Comparison of ENCODE assay signal across 25 cellular contexts in the genomic region with DNA sequence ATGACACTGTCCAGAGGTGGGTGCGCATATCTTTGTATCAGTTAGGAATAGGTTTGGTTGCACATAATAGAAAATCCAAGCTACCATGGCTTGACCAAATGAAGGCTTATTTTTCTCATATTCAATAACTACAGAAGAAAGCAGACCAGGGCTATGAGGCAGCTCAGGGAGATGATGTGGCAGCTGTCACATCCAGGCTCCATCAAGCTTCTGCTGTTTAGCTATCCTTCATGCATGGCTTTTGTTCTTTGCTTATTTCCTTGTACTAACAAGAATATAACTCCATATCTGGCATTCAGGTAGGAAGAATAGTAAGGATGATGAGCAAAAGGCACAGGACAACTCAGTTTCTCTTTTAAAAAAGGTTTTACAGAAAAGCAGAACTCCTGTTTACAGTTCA.
"Had no signal": no experiment of that assay in that cellular context is flagged by ENCODE, and none has a peak within 500 bp of the region (broad histone marks: within the 10 kb centered on the region; RNA-seq: fewer than 3 reads in every experiment).

No MANE protein-coding gene starts in this region.

- H3K9me3 ChIP-seq: left lung, lower lobe of right lung, ovary, sigmoid colon, suprapubic skin, thoracic aorta, tibial artery, upper lobe of right lung had no signal

- H3K36me3 ChIP-seq: left lung, lower lobe of right lung, ovary, sigmoid colon, spleen, suprapubic skin, thoracic aorta, tibial artery, upper lobe of right lung had no signal

- H3K27me3 ChIP-seq: left lung, ovary, sigmoid colon, spleen, suprapubic skin, tibial artery, upper lobe of right lung had no signal

- H3K36me3 Mint-ChIP-seq: immature natural killer cell; natural killer cell; stimulated activated effector memory CD8-positive, alpha-beta T cell treated with anti-CD3 and anti-CD28 coated beads, Interleukin-12 subunit alpha, Interleukin-12 subunit beta, amount 100 ng/mL, for 72 hours had no signal

- ATAC-seq: left colon; left lung; lower lobe of right lung; natural killer cell; stimulated activated effector memory CD8-positive, alpha-beta T cell treated with anti-CD3 and anti-CD28 coated beads, Interleukin-12 subunit alpha, Interleukin-12 subunit beta, amount 100 ng/mL, for 72 hours; upper lobe of right lung had no signal

- H3K9me3 Mint-ChIP-seq: natural killer cell; stimulated activated effector memory CD8-positive, alpha-beta T cell treated with anti-CD3 and anti-CD28 coated beads, Interleukin-12 subunit alpha, Interleukin-12 subunit beta, amount 100 ng/mL, for 72 hours had no signal

- H3K27ac ChIP-seq: left lung, ovary, sigmoid colon, spleen, suprapubic skin, thoracic aorta, tibial artery had no signal

- H3K27me3 Mint-ChIP-seq: progenitor cell of endocrine pancreas; stimulated activated naive CD8-positive, alpha-beta T cell treated with anti-CD3 and anti-CD28 coated beads, Interleukin-15, Interleukin-2, amounts not matched to agents 100 ng/mL and 50 ng/mL, for 24 hours had no signal

- H3K27ac Mint-ChIP-seq: immature natural killer cell; natural killer cell; nephron progenitor cell; stimulated activated effector memory CD8-positive, alpha-beta T cell treated with anti-CD3 and anti-CD28 coated beads, Interleukin-12 subunit alpha, Interleukin-12 subunit beta, amount 100 ng/mL, for 72 hours; stimulated activated naive CD8-positive, alpha-beta T cell treated with anti-CD3 and anti-CD28 coated beads, Interleukin-15, Interleukin-2, amounts not matched to agents 100 ng/mL and 50 ng/mL, for 24 hours had no signal

- H3K4me3 ChIP-seq: left lung, lower lobe of right lung, ovary, sigmoid colon, spleen, suprapubic skin, thoracic aorta, tibial artery, upper lobe of right lung had no signal

- DNase-seq: hypothalamus; immature natural killer cell; kidney; left colon; left lung; lower lobe of right lung; mammary epithelial cell; mesenchymal stem cell; natural killer cell; nephron progenitor cell; ovary; right cardiac atrium; sigmoid colon; small intestine; spleen; stimulated activated CD4-positive, alpha-beta T cell treated with anti-CD3 and anti-CD28 coated beads, Interleukin-4, amount 100 ng/mL, for 24 hours; stimulated activated naive CD4-positive, alpha-beta T cell; tibial artery; trophoblast cell; upper lobe of right lung had no signal

- H3K4me3 Mint-ChIP-seq: immature natural killer cell; natural killer cell; nephron progenitor cell; stimulated activated effector memory CD8-positive, alpha-beta T cell treated with anti-CD3 and anti-CD28 coated beads, Interleukin-12 subunit alpha, Interleukin-12 subunit beta, amount 100 ng/mL, for 72 hours; stimulated activated naive CD8-positive, alpha-beta T cell treated with anti-CD3 and anti-CD28 coated beads, Interleukin-15, Interleukin-2, amounts not matched to agents 100 ng/mL and 50 ng/mL, for 24 hours had no signal

- H3K4me1 Mint-ChIP-seq: stimulated activated effector memory CD8-positive, alpha-beta T cell treated with anti-CD3 and anti-CD28 coated beads, Interleukin-12 subunit alpha, Interleukin-12 subunit beta, amount 100 ng/mL, for 72 hours had no signal

- H3K4me1 ChIP-seq: left lung, lower lobe of right lung, spleen, suprapubic skin, tibial artery, upper lobe of right lung had no signal
